ENCODE assay signal across 14 cellular contexts in genomic region chr3:14000556-14000955, GRCh38.
"Had no signal": no experiment of that assay in that cellular context is flagged by ENCODE, and none has a peak within 500 bp of the region (broad histone marks: within the 10 kb centered on the region; RNA-seq: fewer than 3 reads in every experiment).

No MANE protein-coding gene starts in this region.

- DNase-seq: activated CD4-positive, alpha-beta T cell treated with anti-CD3 and anti-CD28 coated beads for 4 hours; activated CD8-positive, alpha-beta T cell treated with anti-CD3 and anti-CD28 coated beads for 36 hours; activated effector memory CD4-positive, alpha-beta T cell treated with Interleukin-2 at 50 U/mL for 16 hours; activated naive CD4-positive, alpha-beta T cell treated with anti-CD3 and anti-CD28 coated beads, Interleukin-2, amount 50 U/mL, for 16 hours; activated T-cell treated with anti-CD3 and anti-CD28 coated beads, Interleukin-2, amount 50 U/mL, for 4 hours; effector memory CD4-positive, alpha-beta T cell; mucosa of descending colon; naive thymus-derived CD4-positive, alpha-beta T cell; pancreas; stimulated activated CD4-positive, alpha-beta T cell treated with anti-CD3 and anti-CD28 coated beads, Interleukin-4, amount 100 ng/mL, for 1 hour; stimulated activated naive B cell treated with anti-CD40 and anti-IgM and Interleukin-4, amounts not matched to agents 10 μg/mL and 1 μg/mL and 100 μg/mL, for 72 hours; T-helper 17 cell; uterus had no signal

- H3K27me3 ChIP-seq: tibial nerve, uterus had no signal

- H3K9me3 ChIP-seq: mucosa of descending colon, pancreas, uterus had no signal

- H3K36me3 ChIP-seq: pancreas, tibial nerve, uterus had no signal

- H3K4me3 ChIP-seq: mucosa of descending colon, pancreas, tibial nerve, uterus had no signal

- H3K4me1 ChIP-seq: pancreas, tibial nerve, uterus had no signal

- H3K27ac ChIP-seq: pancreas, tibial nerve, uterus had no signal
